In the genomic region with DNA sequence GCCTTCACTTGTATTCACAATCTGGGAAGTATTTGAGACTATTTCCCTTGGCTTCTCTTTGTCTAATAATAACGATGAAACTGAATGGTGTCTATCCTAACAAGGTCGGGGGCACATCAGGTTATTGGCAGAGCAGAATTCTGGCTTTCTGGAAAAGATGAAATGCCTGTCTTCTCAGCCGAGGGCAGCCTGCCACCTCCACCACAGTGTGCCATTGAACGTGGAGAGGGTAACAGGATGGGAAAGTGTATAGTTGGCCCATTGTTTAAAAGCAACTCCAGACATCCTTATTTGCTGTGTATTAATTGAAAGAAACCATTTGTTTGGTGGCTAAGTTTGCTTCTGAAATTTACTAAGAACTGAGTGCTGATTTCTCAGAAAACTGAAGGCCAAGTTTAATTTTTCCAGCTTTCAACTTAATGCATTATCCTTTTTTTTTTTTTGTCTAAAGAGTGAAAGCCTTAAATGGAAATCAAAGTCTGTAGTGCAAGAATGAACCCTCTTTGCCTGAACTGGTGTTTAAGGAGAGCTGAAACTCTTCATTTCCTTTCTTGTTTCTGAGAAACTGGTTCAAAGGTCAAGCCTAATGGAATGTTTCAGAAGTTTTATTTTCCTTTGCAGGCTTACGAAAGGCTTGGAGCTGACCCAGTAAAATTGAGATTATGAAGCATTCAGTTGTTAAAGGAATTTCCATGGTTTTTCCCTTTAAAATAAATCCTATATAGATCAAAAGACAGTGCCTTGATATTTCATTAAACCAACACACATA, we compare ENCODE assay signal across 17 cellular contexts.
DNase-seq lines count a peak whose midpoint lies in the region; ATAC-seq and TF ChIP-seq lines count a peak whose summit lies in the region.
"Had no signal": no experiment of that assay in that cellular context is flagged by ENCODE, and none has a peak within 500 bp of the region (broad histone marks: within the 10 kb centered on the region; RNA-seq: fewer than 3 reads in every experiment).

No MANE protein-coding gene starts in this region.

- H3K27me3 Mint-ChIP-seq in neural crest cell (ENCODE audit: low read depth) (no peaks in the 10 kb centered on the region), type B pancreatic cell (no peaks in the 10 kb centered on the region)

- peak; percentile 46 to 51 for ATAC-seq in left cardiac atrium
- ATAC-seq: mucosa of descending colon, Panc1, SK-N-SH treated with all-trans-retinoic acid at 6 μM for 48 hours had no signal

- H3K27ac Mint-ChIP-seq in neural crest cell (ENCODE audit: unreplicated experiment) (peak overlapping the region; percentile 90), type B pancreatic cell (peak overlapping the region; percentile 34)

- H3K36me3 Mint-ChIP-seq in neural crest cell (ENCODE audit: low read depth) = peaks cover 15% of the 10 kb centered on the region
- peaks cover 8% of the 10 kb centered on the region for H3K36me3 Mint-ChIP-seq in type B pancreatic cell

- peaks cover 7% of the 10 kb centered on the region for H3K9me3 Mint-ChIP-seq in neural crest cell
- H3K9me3 Mint-ChIP-seq in type B pancreatic cell = no peaks in the 10 kb centered on the region

- intact Hi-C loops in left cardiac atrium (cut with DNase I) = no loop called here

- DNase-seq in NCI-H2227 treated with DMSO at 0.1 percent for 48 hours (lab: John Stamatoyannopoulos, UW) (peak; percentile 3), NCI-H2227 (lab: John Stamatoyannopoulos, UW; ENCODE audit: unreplicated experiment) (no peak), left cardiac atrium (no peak), neural crest cell (ENCODE audit: low read depth, low spot score) (no peak), type B pancreatic cell (ENCODE audit: extremely low spot score, unreplicated experiment) (no peak), GM03348 (ENCODE audit: low spot score) (no peak), T-helper 1 cell (no peak), amniotic stem cell (lab: John Stamatoyannopoulos, UW) (no peak)
- DNase-seq: 8988T; activated CD4-positive, alpha-beta T cell treated with anti-CD3 and anti-CD28 coated beads for 1 hour; GDM1; IMR-90; mucosa of descending colon; NCI-H2081 treated with DMSO at 0.1 percent for 48 hours; thyroid gland had no signal

- no peak for TF ChIP-seq CTCF in neural crest cell (conservative IDR thresholded peaks at IDR 0.05)
- TF ChIP-seq CTCF in type B pancreatic cell (conservative IDR thresholded peaks at IDR 0.05) = no peak

- H3K4me3 Mint-ChIP-seq in neural crest cell (peak overlapping the region; percentile 32), type B pancreatic cell (no peak overlapping the region)

- H3K4me1 Mint-ChIP-seq in neural crest cell (peaks cover 55% of the 10 kb centered on the region), type B pancreatic cell (ENCODE audit: unreplicated experiment) (peaks cover 12% of the 10 kb centered on the region)
